In the genomic region with DNA sequence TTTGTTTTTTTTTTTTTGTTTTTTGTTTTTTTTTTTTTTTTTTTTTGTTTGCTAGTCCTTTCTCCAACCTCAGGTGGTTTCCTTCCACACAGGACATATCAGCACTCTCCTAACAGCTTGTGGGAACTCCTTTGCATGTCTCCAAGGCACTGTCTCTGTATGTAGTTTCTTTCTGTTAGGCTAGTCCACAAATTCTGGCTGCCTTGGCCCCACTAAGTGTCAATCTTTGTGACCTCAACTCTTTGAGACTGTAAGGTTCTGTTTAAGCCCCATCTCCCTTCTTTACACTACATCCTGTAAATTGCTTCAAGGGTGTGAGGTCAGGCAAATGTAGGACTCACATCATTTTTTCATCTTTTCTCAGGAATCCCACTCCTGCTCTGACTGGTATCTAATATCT, we compare ENCODE assay signal across 1 cellular context.
TF ChIP-seq lines count a peak whose summit lies in the region.

No MANE protein-coding gene starts in this region.

TF ChIP-seq in GM12878, 131 proteins besides CTCF, POLR2A, EP300 and RAD21 (continued from another document):
- TF ChIP-seq, protein P1, sequence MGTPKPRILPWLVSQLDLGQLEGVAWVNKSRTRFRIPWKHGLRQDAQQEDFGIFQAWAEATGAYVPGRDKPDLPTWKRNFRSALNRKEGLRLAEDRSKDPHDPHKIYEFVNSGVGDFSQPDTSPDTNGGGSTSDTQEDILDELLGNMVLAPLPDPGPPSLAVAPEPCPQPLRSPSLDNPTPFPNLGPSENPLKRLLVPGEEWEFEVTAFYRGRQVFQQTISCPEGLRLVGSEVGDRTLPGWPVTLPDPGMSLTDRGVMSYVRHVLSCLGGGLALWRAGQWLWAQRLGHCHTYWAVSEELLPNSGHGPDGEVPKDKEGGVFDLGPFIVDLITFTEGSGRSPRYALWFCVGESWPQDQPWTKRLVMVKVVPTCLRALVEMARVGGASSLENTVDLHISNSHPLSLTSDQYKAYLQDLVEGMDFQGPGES (IDR thresholded peaks at IDR 0.05), result no peak
- TF ChIP-seq HDGF (IDR thresholded peaks at IDR 0.05) (no peak), KAT2A (conservative IDR thresholded peaks at IDR 0.05; ENCODE audit: control insufficient read depth, low read depth, low read length) (no peak), CBFB (IDR thresholded peaks at IDR 0.05; ENCODE audit: low read depth) (no peak), CEBPB (IDR thresholded peaks at IDR 0.05; ENCODE audit: borderline replicate concordance in 1 of 2, low read depth in 2 of 2, low read length in 2 of 2) (no peak), KDM1A (IDR thresholded peaks at IDR 0.05; ENCODE audit: borderline replicate concordance) (no peak)
- TF ChIP-seq, protein P2, sequence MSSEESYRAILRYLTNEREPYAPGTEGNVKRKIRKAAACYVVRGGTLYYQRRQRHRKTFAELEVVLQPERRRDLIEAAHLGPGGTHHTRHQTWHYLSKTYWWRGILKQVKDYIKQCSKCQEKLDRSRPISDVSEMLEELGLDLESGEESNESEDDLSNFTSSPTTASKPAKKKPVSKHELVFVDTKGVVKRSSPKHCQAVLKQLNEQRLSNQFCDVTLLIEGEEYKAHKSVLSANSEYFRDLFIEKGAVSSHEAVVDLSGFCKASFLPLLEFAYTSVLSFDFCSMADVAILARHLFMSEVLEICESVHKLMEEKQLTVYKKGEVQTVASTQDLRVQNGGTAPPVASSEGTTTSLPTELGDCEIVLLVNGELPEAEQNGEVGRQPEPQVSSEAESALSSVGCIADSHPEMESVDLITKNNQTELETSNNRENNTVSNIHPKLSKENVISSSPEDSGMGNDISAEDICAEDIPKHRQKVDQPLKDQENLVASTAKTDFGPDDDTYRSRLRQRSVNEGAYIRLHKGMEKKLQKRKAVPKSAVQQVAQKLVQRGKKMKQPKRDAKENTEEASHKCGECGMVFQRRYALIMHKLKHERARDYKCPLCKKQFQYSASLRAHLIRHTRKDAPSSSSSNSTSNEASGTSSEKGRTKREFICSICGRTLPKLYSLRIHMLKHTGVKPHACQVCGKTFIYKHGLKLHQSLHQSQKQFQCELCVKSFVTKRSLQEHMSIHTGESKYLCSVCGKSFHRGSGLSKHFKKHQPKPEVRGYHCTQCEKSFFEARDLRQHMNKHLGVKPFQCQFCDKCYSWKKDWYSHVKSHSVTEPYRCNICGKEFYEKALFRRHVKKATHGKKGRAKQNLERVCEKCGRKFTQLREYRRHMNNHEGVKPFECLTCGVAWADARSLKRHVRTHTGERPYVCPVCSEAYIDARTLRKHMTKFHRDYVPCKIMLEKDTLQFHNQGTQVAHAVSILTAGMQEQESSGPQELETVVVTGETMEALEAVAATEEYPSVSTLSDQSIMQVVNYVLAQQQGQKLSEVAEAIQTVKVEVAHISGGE (CRISPR knock-in tag; IDR thresholded peaks at IDR 0.05), result no peak
- TF ChIP-seq, protein P3, sequence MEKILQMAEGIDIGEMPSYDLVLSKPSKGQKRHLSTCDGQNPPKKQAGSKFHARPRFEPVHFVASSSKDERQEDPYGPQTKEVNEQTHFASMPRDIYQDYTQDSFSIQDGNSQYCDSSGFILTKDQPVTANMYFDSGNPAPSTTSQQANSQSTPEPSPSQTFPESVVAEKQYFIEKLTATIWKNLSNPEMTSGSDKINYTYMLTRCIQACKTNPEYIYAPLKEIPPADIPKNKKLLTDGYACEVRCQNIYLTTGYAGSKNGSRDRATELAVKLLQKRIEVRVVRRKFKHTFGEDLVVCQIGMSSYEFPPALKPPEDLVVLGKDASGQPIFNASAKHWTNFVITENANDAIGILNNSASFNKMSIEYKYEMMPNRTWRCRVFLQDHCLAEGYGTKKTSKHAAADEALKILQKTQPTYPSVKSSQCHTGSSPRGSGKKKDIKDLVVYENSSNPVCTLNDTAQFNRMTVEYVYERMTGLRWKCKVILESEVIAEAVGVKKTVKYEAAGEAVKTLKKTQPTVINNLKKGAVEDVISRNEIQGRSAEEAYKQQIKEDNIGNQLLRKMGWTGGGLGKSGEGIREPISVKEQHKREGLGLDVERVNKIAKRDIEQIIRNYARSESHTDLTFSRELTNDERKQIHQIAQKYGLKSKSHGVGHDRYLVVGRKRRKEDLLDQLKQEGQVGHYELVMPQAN (conservative IDR thresholded peaks at IDR 0.05), result no peak
